9 cellular contexts compared by ENCODE assay signal in the genomic region with DNA sequence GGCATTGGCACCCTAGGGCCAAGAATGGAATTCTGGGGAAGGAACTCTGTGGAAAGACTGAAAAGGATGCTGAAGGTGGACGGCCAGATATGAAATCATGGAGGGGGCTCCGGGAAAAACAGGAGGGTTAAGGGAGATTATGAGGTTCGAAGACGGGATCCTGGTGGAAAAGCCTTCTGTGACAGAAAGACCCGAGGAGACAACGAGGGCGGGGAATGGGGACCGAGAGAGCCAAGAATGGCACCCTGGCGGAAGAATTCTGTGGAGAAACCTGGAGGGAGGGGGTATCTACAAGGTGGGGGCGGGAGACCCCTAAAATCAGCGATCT. TPM values are rescaled to one million over a fixed set of nuclear protein-coding genes. Genes with fewer than 3 reads are reported as not detected.
DNase-seq lines count a peak whose midpoint lies in the region; ATAC-seq and TF ChIP-seq lines count a peak whose summit lies in the region.
"Had no signal": no experiment of that assay in that cellular context is flagged by ENCODE, and none has a peak within 500 bp of the region (broad histone marks: within the 10 kb centered on the region; RNA-seq: fewer than 3 reads in every experiment).

No MANE protein-coding gene starts in this region.

- H3K36me3 ChIP-seq in HUES6 (ENCODE audit: control insufficient read depth, insufficient read depth, low read length) (peaks cover 59% of the 10 kb centered on the region), colonic mucosa (no peaks in the 10 kb centered on the region)

- H3K36me3 Mint-ChIP-seq in CD4-positive, alpha-beta T cell (ENCODE audit: low read depth), result peaks cover 64% of the 10 kb centered on the region
- H3K36me3 Mint-ChIP-seq in neural crest cell (ENCODE audit: low read depth), result no peaks in the 10 kb centered on the region

- H3K27ac ChIP-seq in CD4-positive, alpha-beta T cell (ENCODE audit: low read depth, low read length), result peak overlapping the region; percentile 55
- H3K27ac ChIP-seq in HUES6 (ENCODE audit: low read depth, low read length), result peak overlapping the region; percentile 53; the same call in 1 of the 2 replicates
- no peak overlapping the region for H3K27ac ChIP-seq in colonic mucosa

- peak overlapping the region; percentile 94 for H3K4me3 Mint-ChIP-seq in CD4-positive, alpha-beta T cell
- peak overlapping the region; percentile 96 for H3K4me3 Mint-ChIP-seq in neural crest cell

- no peaks in the 10 kb centered on the region for H3K27me3 ChIP-seq in CD4-positive, alpha-beta T cell (ENCODE audit: control insufficient read depth, insufficient read depth, low read length)
- H3K27me3 ChIP-seq in HUES6 (ENCODE audit: control insufficient read depth, insufficient read depth, low read length), result no peaks in the 10 kb centered on the region
- H3K27me3 ChIP-seq in colonic mucosa, result no peaks in the 10 kb centered on the region

- H3K4me1 ChIP-seq in HUES6 (ENCODE audit: control insufficient read depth, insufficient read depth, low read length), result peaks cover 4% of the 10 kb centered on the region
- peaks cover 9% of the 10 kb centered on the region for H3K4me1 ChIP-seq in colonic mucosa

- CTCF ChIA-PET in CD4-positive, alpha-beta T cell (lab: Charles Lee), result no interaction called here

- peaks cover 38% of the 10 kb centered on the region for H3K4me1 Mint-ChIP-seq in CD4-positive, alpha-beta T cell (ENCODE audit: low read depth)
- peaks cover 27% of the 10 kb centered on the region for H3K4me1 Mint-ChIP-seq in neural crest cell

- no peak for DNase-seq in CD4-positive, alpha-beta T cell
- no peak for DNase-seq in colonic mucosa
- DNase-seq in neural crest cell (ENCODE audit: low read depth, low spot score), result no peak
- no peak for DNase-seq in posterior cingulate gyrus
- DNase-seq in DMS79 (lab: John Stamatoyannopoulos, UW), result no peak
- no peak for DNase-seq in foreskin melanocyte

- TF ChIP-seq CTCF in CD4-positive, alpha-beta T cell (IDR thresholded peaks at IDR 0.05), result no peak
- TF ChIP-seq CTCF in colonic mucosa (IDR thresholded peaks at IDR 0.05) (no peak), neural crest cell (conservative IDR thresholded peaks at IDR 0.05) (no peak)

- H3K4me3 ChIP-seq in HUES6 (ENCODE audit: low read depth, low read length) (peak overlapping the region; percentile 95), colonic mucosa (peak overlapping the region; percentile 92)

- H3K9me3 Mint-ChIP-seq in CD4-positive, alpha-beta T cell, result no peaks in the 10 kb centered on the region
- H3K9me3 Mint-ChIP-seq in neural crest cell, result no peaks in the 10 kb centered on the region

- ATAC-seq in CD4-positive, alpha-beta T cell (ENCODE audit: poor library complexity), result no peak
- ATAC-seq in activated CD4-positive, CD25-positive, alpha-beta regulatory T cell treated with anti-CD3 and anti-CD28 coated beads, Interleukin-2, amount 50 U/mL, for 24 hours, result no peak

- no peaks in the 10 kb centered on the region for H3K9me3 ChIP-seq in CD4-positive, alpha-beta T cell (ENCODE audit: control insufficient read depth, low read length)
- no peaks in the 10 kb centered on the region for H3K9me3 ChIP-seq in HUES6 (ENCODE audit: control insufficient read depth, insufficient read depth, low read depth, low read length)
- no peaks in the 10 kb centered on the region for H3K9me3 ChIP-seq in colonic mucosa

- intact Hi-C loops in CD4-positive, alpha-beta T cell (cut with DNase I, micrococcal nuclease), result loop anchor here (2.0 to 10.0 kb wide), 6 partner anchors 113 to 833 kb away; a partner anchor contains a TSS
- intact Hi-C loops in colonic mucosa (cut with DNase I) (loop anchor here (5.0 kb wide), 1 partner anchor 127 kb away; no protein-coding TSS in a partner anchor), posterior cingulate gyrus (cut with DNase I) (no loop called here)

- POLR2A ChIA-PET in CD4-positive, alpha-beta T cell (lab: Charles Lee), result no interaction called here

- peak overlapping the region; percentile 91 for H3K9ac ChIP-seq in HUES6 (ENCODE audit: low read length)
- peak overlapping the region; percentile 77 to 88 for H3K9ac ChIP-seq in colonic mucosa (ENCODE audit: low read depth in 2 of 2, low read length in 2 of 2)

- H3K27ac Mint-ChIP-seq in CD4-positive, alpha-beta T cell, result peak overlapping the region; percentile 81
- peak overlapping the region; percentile 99 for H3K27ac Mint-ChIP-seq in neural crest cell (ENCODE audit: unreplicated experiment)

- no peaks in the 10 kb centered on the region for H3K27me3 Mint-ChIP-seq in CD4-positive, alpha-beta T cell
- no peaks in the 10 kb centered on the region for H3K27me3 Mint-ChIP-seq in neural crest cell (ENCODE audit: low read depth)

RNA-seq across cellular contexts. Expression of a gene that starts 0.4 kb away (rescaled TPM):
- 1 to 10 TPM; 8.1 TPM for total RNA-seq in CD4-positive, alpha-beta T cell
- total RNA-seq in colonic mucosa, result 10 to 100 TPM in 1 of 2 donors, 1 to 10 TPM in 1; 7.5 to 10.9 TPM
- total RNA-seq in neural crest cell, result 23.1 and 24.4 TPM in 2 replicates

RNA-seq across cellular contexts. Expression of a gene that starts 0.5 kb away (rescaled TPM):
- total RNA-seq in CD4-positive, alpha-beta T cell, result 1 to 10 TPM; 1.4 to 1.7 TPM
- 10 to 100 TPM in 1 of 2 donors, 1 to 10 TPM in 1; 5.7 to 18.2 TPM for total RNA-seq in colonic mucosa
- total RNA-seq in neural crest cell, result 36.2 and 39.8 TPM in 2 replicates

RNA-seq across cellular contexts. Expression of a gene that starts 38.6 kb away (rescaled TPM):
- total RNA-seq in CD4-positive, alpha-beta T cell, result under 1 TPM in 1 of 2 experiments, not detected in 1; 0.34 TPM
- 1 to 10 TPM; 4.9 to 6.2 TPM for total RNA-seq in colonic mucosa
- total RNA-seq in neural crest cell, result 3.3 and 3.9 TPM in 2 replicates
- total RNA-seq: pulmonary artery endothelial cell had no signal

RNA-seq across cellular contexts. Expression of a gene that starts 56.0 kb away (rescaled TPM):
- total RNA-seq in CD4-positive, alpha-beta T cell, result 1 to 10 TPM; 6.7 to 7.6 TPM
- total RNA-seq in colonic mucosa (10 to 100 TPM; 50.6 to 62.5 TPM), neural crest cell (37.0 and 37.7 TPM in 2 replicates)
